ENCODE assay signal across 10 cellular contexts in the genomic region with DNA sequence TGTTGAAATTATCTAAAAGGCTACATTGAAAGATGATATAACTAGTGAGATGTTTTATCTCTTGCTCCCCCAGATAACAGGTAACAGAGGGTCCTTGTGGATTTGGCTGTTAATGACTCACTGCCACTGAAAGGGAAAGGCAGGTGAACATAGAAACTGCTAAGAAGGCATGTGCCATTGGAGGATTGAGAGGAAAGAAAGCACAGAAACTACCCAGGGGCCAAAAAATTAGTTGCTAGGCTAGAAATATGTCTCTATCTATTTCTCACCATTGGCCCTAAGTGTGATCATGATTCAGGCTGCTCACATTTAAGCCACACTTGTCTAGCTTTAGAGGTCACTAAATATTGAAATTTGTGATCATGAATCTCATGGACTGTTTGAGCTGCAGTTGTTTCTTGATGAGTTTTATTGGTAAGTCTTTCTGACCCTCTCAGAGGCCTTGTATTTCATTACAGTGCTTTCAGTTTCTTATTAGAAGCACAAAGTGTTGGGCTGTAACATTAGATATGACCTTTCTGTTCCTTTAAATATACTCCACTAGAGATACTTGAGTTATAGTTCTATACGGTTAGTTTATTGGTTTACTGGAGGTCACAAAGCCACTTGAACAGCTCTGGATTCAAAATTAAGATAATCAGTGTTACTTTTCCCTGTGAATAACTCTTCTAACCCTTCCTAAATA. TPM values are rescaled to one million over a fixed set of nuclear protein-coding genes. Genes with fewer than 3 reads are reported as not detected.
A peak's percentile ranks its signal among the peaks of the same experiment; 100 is the strongest.
DNase-seq lines count a peak whose midpoint lies in the region; ATAC-seq and TF ChIP-seq lines count a peak whose summit lies in the region.
"Had no signal": no experiment of that assay in that cellular context is flagged by ENCODE, and none has a peak within 500 bp of the region (broad histone marks: within the 10 kb centered on the region; RNA-seq: fewer than 3 reads in every experiment).

No MANE protein-coding gene starts in this region.

- H3K4me1 ChIP-seq in sigmoid colon = peaks cover 0 to 9% (median 3%) of the 10 kb centered on the region in 4 donors
- H3K4me1 ChIP-seq: uterus had no signal

- H3K4me1 Mint-ChIP-seq in activated naive CD8-positive, alpha-beta T cell treated with anti-CD3 and anti-CD28 coated beads, Interleukin-2, amount 50 U/mL, for 24 hours = peaks cover 59% of the 10 kb centered on the region

- TF ChIP-seq CTCF in GM20000 (IDR thresholded peaks at IDR 0.05; ENCODE audit: extremely low read depth, missing control alignments) = no peak
- no peak for TF ChIP-seq CTCF in sigmoid colon (IDR thresholded peaks at IDR 0.05)

- H3K36me3 Mint-ChIP-seq in activated naive CD8-positive, alpha-beta T cell treated with anti-CD3 and anti-CD28 coated beads, Interleukin-2, amount 50 U/mL, for 24 hours (ENCODE audit: low read depth) = peaks cover 43% of the 10 kb centered on the region

- H3K27ac ChIP-seq in sigmoid colon = no peak overlapping the region
- H3K27ac ChIP-seq: uterus had no signal

- ATAC-seq in GM18511 (IDR thresholded peaks at IDR 0.05; ENCODE audit: unreplicated experiment) = peak; percentile 54
- ATAC-seq in HG03064 (IDR thresholded peaks at IDR 0.05; ENCODE audit: low read depth, unreplicated experiment) = peak; percentile 38
- ATAC-seq in activated naive CD8-positive, alpha-beta T cell treated with anti-CD3 and anti-CD28 coated beads, Interleukin-2, amount 50 U/mL, for 24 hours = no peak

- H3K27me3 ChIP-seq in sigmoid colon = no peaks in the 10 kb centered on the region
- H3K27me3 ChIP-seq: uterus had no signal

- no peak overlapping the region for H3K4me3 ChIP-seq in sigmoid colon
- H3K4me3 ChIP-seq: uterus had no signal

- peak overlapping the region; percentile 50 for H3K4me3 Mint-ChIP-seq in activated naive CD8-positive, alpha-beta T cell treated with anti-CD3 and anti-CD28 coated beads, Interleukin-2, amount 50 U/mL, for 24 hours

- WGBS in sigmoid colon, 2 donors = 12 to 37% methylated on average over 1 of the region's 1 CpG

- DNase-seq in GM20000 (ENCODE audit: low spot score) (peak; percentile 38), ecto neural progenitor cell (ENCODE audit: low spot score) (no peak), putamen (ENCODE audit: low spot score) (no peak), sigmoid colon (no peak)
- no peak for DNase-seq in activated naive CD8-positive, alpha-beta T cell treated with anti-CD3 and anti-CD28 coated beads, Interleukin-2, amount 50 U/mL, for 24 hours
- DNase-seq in stimulated activated naive CD4-positive, alpha-beta T cell treated with Interleukin-2 at 50 U/mL for 16 hours (lab: John Stamatoyannopoulos, UW) = no peak
- DNase-seq: IMR-90, uterus had no signal

- no peaks in the 10 kb centered on the region for H3K9me3 ChIP-seq in sigmoid colon
- H3K9me3 ChIP-seq: uterus had no signal

- intact Hi-C loops in sigmoid colon (cut with DNase I) = no loop called here

- peaks cover 0 to 44% (median 5%) of the 10 kb centered on the region in 4 donors for H3K36me3 ChIP-seq in sigmoid colon
- H3K36me3 ChIP-seq: uterus had no signal

- no peak for TF ChIP-seq POLR2A in sigmoid colon (IDR thresholded peaks at IDR 0.05)

- no peaks in the 10 kb centered on the region for H3K27me3 Mint-ChIP-seq in activated naive CD8-positive, alpha-beta T cell treated with anti-CD3 and anti-CD28 coated beads, Interleukin-2, amount 50 U/mL, for 24 hours

- H3K9me3 Mint-ChIP-seq in activated naive CD8-positive, alpha-beta T cell treated with anti-CD3 and anti-CD28 coated beads, Interleukin-2, amount 50 U/mL, for 24 hours = no peaks in the 10 kb centered on the region

- no peak for TF ChIP-seq EP300 in sigmoid colon (IDR thresholded peaks at IDR 0.05)

- peak overlapping the region; percentile 69 for H3K27ac Mint-ChIP-seq in activated naive CD8-positive, alpha-beta T cell treated with anti-CD3 and anti-CD28 coated beads, Interleukin-2, amount 50 U/mL, for 24 hours

RNA-seq across cellular contexts. Expression of gene NAB1, which starts 26.2 kb away (rescaled TPM):
- total RNA-seq in sigmoid colon = 100 to 1,000 TPM in 1 of 4 donors, 10 to 100 TPM in 3; 53.7 to 102 (median 66.7) TPM
- polyA plus RNA-seq in sigmoid colon = 10 to 100 TPM in 2 of 3 donors, 1 to 10 TPM in 1; 8.4 to 13.9 (median 13.6) TPM
